ENCODE assay signal across 8 cellular contexts in the genomic region with DNA sequence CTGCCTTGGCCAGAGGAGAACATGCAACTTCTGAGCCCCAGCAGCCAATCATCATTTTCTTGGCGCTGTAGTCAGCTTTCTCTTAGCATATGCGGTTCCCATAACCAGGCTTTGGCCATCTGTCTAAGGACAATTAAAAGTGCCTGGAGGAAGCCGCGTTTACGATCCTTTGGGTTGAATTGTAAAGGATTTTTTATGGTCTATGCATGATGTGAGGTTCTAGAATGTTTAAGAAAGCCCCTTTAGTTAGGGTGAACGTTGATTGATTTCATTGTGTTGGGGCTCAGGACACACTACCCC. TPM values are rescaled to one million over a fixed set of nuclear protein-coding genes. Genes with fewer than 3 reads are reported as not detected.
DNase-seq lines count a peak whose midpoint lies in the region; FAIRE-seq and TF ChIP-seq lines count a peak whose summit lies in the region.

No MANE protein-coding gene starts in this region.

- H3K4me1 ChIP-seq in HUES48 (ENCODE audit: control insufficient read depth, insufficient read depth, low read length): peaks cover 12% of the 10 kb centered on the region
- peaks cover 9% of the 10 kb centered on the region for H3K4me1 ChIP-seq in muscle layer of colon (ENCODE audit: insufficient read depth, low read length)

- peak overlapping the region; percentile 70 for H3K9ac ChIP-seq in HUES48 (ENCODE audit: low read depth, low read length)
- H3K9ac ChIP-seq in muscle layer of colon (ENCODE audit: low read length): peak overlapping the region; percentile 65

- no peak for FAIRE-seq in bronchial epithelial cell (lab: Jason Lieb, UNC)
- FAIRE-seq in frontal cortex (lab: Jason Lieb, UNC): no peak

- no peaks in the 10 kb centered on the region for H3K36me3 ChIP-seq in HUES48 (ENCODE audit: control insufficient read depth, insufficient read depth, low read length)
- no peaks in the 10 kb centered on the region for H3K36me3 ChIP-seq in bronchial epithelial cell (ENCODE audit: control insufficient read depth, insufficient read depth, low read length)
- no peaks in the 10 kb centered on the region for H3K36me3 ChIP-seq in muscle layer of colon (ENCODE audit: insufficient read depth, low read length)

- H3K9me3 ChIP-seq in HUES48 (ENCODE audit: control insufficient read depth, insufficient read depth, low read length): no peaks in the 10 kb centered on the region
- no peaks in the 10 kb centered on the region for H3K9me3 ChIP-seq in muscle layer of colon (ENCODE audit: low read length)

- DNase-seq in bronchial epithelial cell (ENCODE audit: low read depth) (no peak), AG20443 (ENCODE audit: low spot score) (no peak), frontal cortex (ENCODE audit: low spot score in 2 of 2) (no peak), NCI-H2029 treated with DMSO at 0.1 percent for 48 hours (lab: John Stamatoyannopoulos, UW) (no peak), retina (no peak)

- H3K27ac ChIP-seq in 22Rv1: peak overlapping the region; percentile 91
- peak overlapping the region; percentile 99 for H3K27ac ChIP-seq in HUES48 (ENCODE audit: low read depth, low read length)
- H3K27ac ChIP-seq in muscle layer of colon (ENCODE audit: low read depth, low read length): peak overlapping the region; percentile 55

- TF ChIP-seq CTCF in 22Rv1 (IDR thresholded peaks at IDR 0.05) (no peak), bronchial epithelial cell (IDR thresholded peaks at IDR 0.05; ENCODE audit: insufficient read depth, low read length, severe bottlenecking) (no peak)

- peak overlapping the region; percentile 94 for H3K4me3 ChIP-seq in HUES48 (ENCODE audit: low read depth, low read length)
- peak overlapping the region; percentile 98 for H3K4me3 ChIP-seq in bronchial epithelial cell (ENCODE audit: low read depth, low read length)
- H3K4me3 ChIP-seq in muscle layer of colon (ENCODE audit: low read depth in 1 of 2, low read length in 2 of 2): peak overlapping the region; percentile 78 to 98

- H3K27me3 ChIP-seq in HUES48 (ENCODE audit: control insufficient read depth, insufficient read depth, low read length) (no peaks in the 10 kb centered on the region), bronchial epithelial cell (ENCODE audit: control insufficient read depth, insufficient read depth, low read length) (no peaks in the 10 kb centered on the region), muscle layer of colon (ENCODE audit: control insufficient read depth in 1 of 2, insufficient read depth in 2 of 2, low read length in 2 of 2) (no peaks in the 10 kb centered on the region)

RNA-seq across cellular contexts. Expression of gene CDK19, which starts 0.8 kb away (rescaled TPM):
- total RNA-seq in bronchial epithelial cell: 6.1 and 6.9 TPM in 2 replicates
- total RNA-seq in frontal cortex: 62.4 TPM

RNA-seq across cellular contexts. Expression of gene AMD1, which starts 58.5 kb away (rescaled TPM):
- total RNA-seq in bronchial epithelial cell (170 and 171 TPM in 2 replicates), frontal cortex (116 TPM)
